In the genomic region with DNA sequence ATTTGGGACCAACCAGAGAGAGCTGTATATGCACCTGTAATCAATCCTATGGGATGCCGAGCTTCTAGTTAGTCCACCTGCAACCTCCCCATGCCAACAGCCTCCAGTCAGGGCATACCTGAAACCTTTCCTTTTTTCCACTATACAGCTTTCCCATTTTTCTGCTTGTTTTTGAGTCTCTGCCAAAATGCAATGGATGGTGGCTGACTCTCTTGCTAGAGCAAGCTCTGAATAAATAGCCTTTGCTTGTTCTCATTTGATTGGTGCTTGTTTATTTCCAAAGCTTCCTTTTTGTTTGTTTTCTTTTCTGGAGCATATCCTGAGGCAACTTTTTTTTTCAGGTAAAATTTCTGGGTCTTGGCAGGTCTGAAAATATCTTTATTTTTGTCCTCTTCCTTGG, we compare ENCODE assay signal across 22 cellular contexts. TPM values are rescaled to one million over a fixed set of nuclear protein-coding genes. Genes with fewer than 3 reads are reported as not detected.
DNase-seq lines count a peak whose midpoint lies in the region; ATAC-seq and TF ChIP-seq lines count a peak whose summit lies in the region.
"Had no signal": no experiment of that assay in that cellular context is flagged by ENCODE, and none has a peak within 500 bp of the region (broad histone marks: within the 10 kb centered on the region; RNA-seq: fewer than 3 reads in every experiment).

No MANE protein-coding gene starts in this region.

- H3K9me3 Mint-ChIP-seq in CD4-positive, alpha-beta memory T cell = peaks cover 0 to 3% (median 0%) of the 10 kb centered on the region in 8 donors
- H3K9me3 Mint-ChIP-seq: stimulated activated naive CD8-positive, alpha-beta T cell treated with anti-CD3 and anti-CD28 coated beads, Interleukin-15, Interleukin-2, amounts not matched to agents 100 ng/mL and 50 ng/mL, for 24 hours had no signal

- peaks cover 10 to 22% (median 20%) of the 10 kb centered on the region in 4 donors for H3K4me1 Mint-ChIP-seq in CD4-positive, alpha-beta memory T cell

- no peak overlapping the region for H3K9ac ChIP-seq in HCT116 (ENCODE audit: low read length)
- no peak overlapping the region for H3K9ac ChIP-seq in SK-N-SH

- H4K20me1 ChIP-seq in HCT116 (ENCODE audit: insufficient read depth) (no peaks in the 10 kb centered on the region), SK-N-SH (ENCODE audit: insufficient read depth) (no peaks in the 10 kb centered on the region)

- no peak overlapping the region for H3K27ac Mint-ChIP-seq in CD4-positive, alpha-beta memory T cell
- H3K27ac Mint-ChIP-seq: activated CD4-positive, alpha-beta memory T cell treated with anti-CD3 and anti-CD28 coated beads for 36 hours; activated naive CD4-positive, alpha-beta T cell treated with anti-CD3 and anti-CD28 coated beads for 36 hours; endodermal cell; stimulated activated naive CD8-positive, alpha-beta T cell treated with anti-CD3 and anti-CD28 coated beads, Interleukin-15, Interleukin-2, amounts not matched to agents 100 ng/mL and 50 ng/mL, for 24 hours had no signal

- POLR2A ChIA-PET in HCT116 (lab: Charles Lee) = no interaction called here
- POLR2A ChIA-PET in SK-N-SH (lab: Yijun Ruan, JAX) = no interaction called here
- POLR2A ChIA-PET in CD4-positive, alpha-beta memory T cell (lab: Charles Lee; ENCODE audit: partially characterized antibody) = no interaction called here

- H3K79me2 ChIP-seq in HCT116 (ENCODE audit: insufficient read depth, low read length) (no peaks in the 10 kb centered on the region), SK-N-SH (ENCODE audit: insufficient read depth) (no peaks in the 10 kb centered on the region)

- WGBS in SK-N-SH (ENCODE audit: low lambda C conversion rate) = 67% methylated on average over 1 of the region's 1 CpG
- 47% methylated on average over 1 of the region's 1 CpG for WGBS in suprapubic skin

- H3K9me2 ChIP-seq in HCT116 (ENCODE audit: insufficient read depth) (no peaks in the 10 kb centered on the region), SK-N-SH (no peaks in the 10 kb centered on the region)

- no peak for DNase-seq in HCT116 (ENCODE audit: low read depth, low spot score)
- no peak for DNase-seq in SK-N-SH
- peak; percentile 10 for DNase-seq in fibroblast of pulmonary artery (ENCODE audit: low read depth)
- no peak for DNase-seq in suprapubic skin (ENCODE audit: low spot score in 2 of 2)
- DNase-seq in dorsolateral prefrontal cortex = no peak
- no peak for DNase-seq in CD4-positive, alpha-beta memory T cell
- DNase-seq: activated CD4-positive, alpha-beta memory T cell treated with anti-CD3 and anti-CD28 coated beads for 36 hours; activated naive CD4-positive, alpha-beta T cell treated with anti-CD3 and anti-CD28 coated beads for 36 hours; aorta; BE2C; endodermal cell; Kasumi-1; left cardiac atrium; midbrain; NCI-H146; right cardiac atrium; stimulated activated CD4-positive, alpha-beta T cell treated with anti-CD3 and anti-CD28 coated beads, Interleukin-1b, Interleukin-23, amount 100 ng/mL, for 48 hours; T-helper 1 cell had no signal

- no peak overlapping the region for H3K4me3 ChIP-seq in HCT116 (replicated peaks in 1 of 2; ENCODE audit: low read depth in 1 of 2, low read length in 2 of 2)
- no peak overlapping the region for H3K4me3 ChIP-seq in SK-N-SH (ENCODE audit: low read depth in 2 of 2, low read length in 1 of 2)
- no peak overlapping the region for H3K4me3 ChIP-seq in fibroblast of pulmonary artery (replicated peaks; ENCODE audit: low read depth, low read length)
- no peak overlapping the region for H3K4me3 ChIP-seq in suprapubic skin
- H3K4me3 ChIP-seq in dorsolateral prefrontal cortex = no peak overlapping the region
- H3K4me3 ChIP-seq in CD4-positive, alpha-beta memory T cell (ENCODE audit: low read length in 2 of 2) = no peak overlapping the region

- H3K4me2 ChIP-seq in HCT116 (ENCODE audit: low read length) = peak overlapping the region; percentile 12; the same call in 1 of the 2 replicates
- no peak overlapping the region for H3K4me2 ChIP-seq in SK-N-SH

- CTCF ChIA-PET in HCT116 (lab: Charles Lee) = no interaction called here
- CTCF ChIA-PET in SK-N-SH (lab: Yijun Ruan, JAX) = interaction anchor here (0.7 kb wide), 1 partner anchor 403 kb away, joined by 3 read pairs; no protein-coding TSS in a partner anchor
- CTCF ChIA-PET in CD4-positive, alpha-beta memory T cell (lab: Charles Lee; ENCODE audit: partially characterized antibody) = no interaction called here

- TF ChIP-seq RAD21 in HCT116 (IDR thresholded peaks at IDR 0.05; ENCODE audit: low read depth) (no peak), SK-N-SH (IDR thresholded peaks at IDR 0.05; ENCODE audit: low read length) (no peak)

- TF ChIP-seq EP300 in SK-N-SH (IDR thresholded peaks at IDR 0.05; ENCODE audit: borderline replicate concordance in 1 of 2, low read depth in 1 of 2, low read length in 1 of 2) (no peak), suprapubic skin (IDR thresholded peaks at IDR 0.05) (no peak)

- no peak overlapping the region for H3K4me3 Mint-ChIP-seq in CD4-positive, alpha-beta memory T cell
- H3K4me3 Mint-ChIP-seq: activated CD4-positive, alpha-beta memory T cell treated with anti-CD3 and anti-CD28 coated beads for 36 hours; activated naive CD4-positive, alpha-beta T cell treated with anti-CD3 and anti-CD28 coated beads for 36 hours; endodermal cell; stimulated activated naive CD8-positive, alpha-beta T cell treated with anti-CD3 and anti-CD28 coated beads, Interleukin-15, Interleukin-2, amounts not matched to agents 100 ng/mL and 50 ng/mL, for 24 hours had no signal

- H3K9me3 ChIP-seq in HCT116 (ENCODE audit: control insufficient read depth in 1 of 2, insufficient read depth in 1 of 2, low read depth in 1 of 2, low read length in 2 of 2) = no peaks in the 10 kb centered on the region
- no peaks in the 10 kb centered on the region for H3K9me3 ChIP-seq in SK-N-SH
- H3K9me3 ChIP-seq in suprapubic skin = no peaks in the 10 kb centered on the region
- H3K9me3 ChIP-seq in CD4-positive, alpha-beta memory T cell (ENCODE audit: control insufficient read depth in 1 of 2, low read length in 2 of 2) = no peaks in the 10 kb centered on the region
- H3K9me3 ChIP-seq: BE2C had no signal

- H3K36me3 Mint-ChIP-seq in CD4-positive, alpha-beta memory T cell = peaks cover 9 to 27% of the 10 kb centered on the region in 2 donors

- no peak for ATAC-seq in HCT116
- no peak for ATAC-seq in GM19467 (IDR thresholded peaks at IDR 0.05; ENCODE audit: unreplicated experiment)

- intact Hi-C loops in HCT116 (cut with micrococcal nuclease) (no loop called here), dorsolateral prefrontal cortex (cut with DNase I) (no loop called here)
- intact Hi-C loops in CD4-positive, alpha-beta memory T cell (cut with micrococcal nuclease) = no loop called here

- H3K27me3 ChIP-seq in HCT116 (ENCODE audit: insufficient read depth, low read length) = no peaks in the 10 kb centered on the region
- H3K27me3 ChIP-seq in SK-N-SH (ENCODE audit: insufficient read depth) = no peaks in the 10 kb centered on the region
- H3K27me3 ChIP-seq in suprapubic skin = no peaks in the 10 kb centered on the region
- no peaks in the 10 kb centered on the region for H3K27me3 ChIP-seq in dorsolateral prefrontal cortex
- H3K27me3 ChIP-seq in CD4-positive, alpha-beta memory T cell (ENCODE audit: insufficient read depth, low read length) = no peaks in the 10 kb centered on the region
- H3K27me3 ChIP-seq: BE2C had no signal

- TF ChIP-seq POLR2A in HCT116 (IDR thresholded peaks at IDR 0.05; ENCODE audit: borderline replicate concordance, extremely low read depth, insufficient read depth, insufficient read length) (no peak), suprapubic skin (IDR thresholded peaks at IDR 0.05) (no peak)

- H3K27me3 Mint-ChIP-seq in CD4-positive, alpha-beta memory T cell = no peaks in the 10 kb centered on the region
- H3K27me3 Mint-ChIP-seq: activated CD4-positive, alpha-beta memory T cell treated with anti-CD3 and anti-CD28 coated beads for 36 hours; stimulated activated naive CD8-positive, alpha-beta T cell treated with anti-CD3 and anti-CD28 coated beads, Interleukin-15, Interleukin-2, amounts not matched to agents 100 ng/mL and 50 ng/mL, for 24 hours had no signal

- H2AFZ ChIP-seq in HCT116 (ENCODE audit: low read depth, low read length, poor library complexity, severe bottlenecking) = no peak overlapping the region
- H2AFZ ChIP-seq in SK-N-SH (ENCODE audit: low read depth) = no peak overlapping the region

- TF ChIP-seq CTCF in HCT116 (IDR thresholded peaks at IDR 0.05 in 2 of 3, conservative IDR thresholded peaks at IDR 0.05 in 1 of 3; ENCODE audit: borderline replicate concordance in 1 of 3, insufficient read depth in 1 of 3, low read depth in 2 of 3, low read length in 2 of 3) (no peak), SK-N-SH (IDR thresholded peaks at IDR 0.05) (no peak), fibroblast of pulmonary artery (IDR thresholded peaks at IDR 0.05; ENCODE audit: low read length, missing control alignments) (no peak), suprapubic skin (IDR thresholded peaks at IDR 0.05) (no peak), dorsolateral prefrontal cortex (IDR thresholded peaks at IDR 0.05 in 54 of 56, conservative IDR thresholded peaks at IDR 0.05 in 2 of 56; ENCODE audit: low read depth in 1 of 56, partially characterized antibody in 56 of 56) (no peak)

- H3F3A ChIP-seq in SK-N-SH (replicated peaks; ENCODE audit: insufficient read depth) = peaks cover 34% of the 10 kb centered on the region

- RAD21 ChIA-PET in HCT116 (lab: Charles Lee; ENCODE audit: low non-redundant PET in 1 of 2, low total read pairs in 2 of 2, uncharacterized antibody in 2 of 2, unreplicated experiment in 2 of 2) = no interaction called here

- no TSS peak for BruUV-seq in HCT116 (replicated peaks; lab: Mats Ljungman, UMichigan)

- H3K36me3 ChIP-seq in HCT116 (ENCODE audit: control insufficient read depth in 1 of 2, insufficient read depth in 2 of 2, low read length in 2 of 2) = no peaks in the 10 kb centered on the region
- H3K36me3 ChIP-seq in SK-N-SH (replicated peaks in 1 of 2; ENCODE audit: control insufficient read depth in 1 of 2, insufficient read depth in 2 of 2, low read length in 1 of 2) = no peaks in the 10 kb centered on the region
- no peaks in the 10 kb centered on the region for H3K36me3 ChIP-seq in suprapubic skin
- H3K36me3 ChIP-seq in CD4-positive, alpha-beta memory T cell (ENCODE audit: insufficient read depth, low read length) = no peaks in the 10 kb centered on the region
- H3K36me3 ChIP-seq: BE2C had no signal

- H3K27ac ChIP-seq in HCT116 (ENCODE audit: low read depth, low read length) (no peak overlapping the region), SK-N-SH (ENCODE audit: low read depth in 2 of 2, low read length in 1 of 2) (peak overlapping the region; percentile 14 to 79; a peak in 3 of 4 replicates), suprapubic skin (peak overlapping the region; percentile 38), dorsolateral prefrontal cortex (no peak overlapping the region)
- H3K27ac ChIP-seq in CD4-positive, alpha-beta memory T cell (ENCODE audit: low read depth, low read length) = no peak overlapping the region

- H3K4me1 ChIP-seq in HCT116 (ENCODE audit: control insufficient read depth in 1 of 2, insufficient read depth in 2 of 2, low read length in 2 of 2) (peaks cover 25 to 37% of the 10 kb centered on the region in 2 experiments), SK-N-SH (ENCODE audit: control insufficient read depth in 1 of 2, insufficient read depth in 2 of 2, low read depth in 1 of 2, low read length in 1 of 2) (peaks cover 8 to 22% of the 10 kb centered on the region in 2 experiments; a peak in 3 of 4 replicates), suprapubic skin (peaks cover 29% of the 10 kb centered on the region)
- peaks cover 15% of the 10 kb centered on the region for H3K4me1 ChIP-seq in CD4-positive, alpha-beta memory T cell (ENCODE audit: insufficient read depth, low read length)
- H3K4me1 ChIP-seq: BE2C had no signal

RNA-seq across cellular contexts. Expression of a gene that starts 58.0 kb away (rescaled TPM):
- total RNA-seq in HCT116 (2021; ENCODE audit: unreplicated experiment) (not detected), suprapubic skin (not detected), dorsolateral prefrontal cortex (not detected)
- polyA plus RNA-seq in HCT116 (2012) = not detected in 2 replicates
- not detected in 2 replicates for polyA plus RNA-seq in SK-N-SH (2012; rRNA removed)
- not detected in 2 replicates for polyA plus RNA-seq in SK-N-SH (2012; cell fraction: cytosol; rRNA removed)
- polyA plus RNA-seq in SK-N-SH (2012; cell fraction: nucleus; rRNA removed) = not detected in 2 replicates
- not detected for total RNA-seq in CD4-positive, alpha-beta memory T cell
- not detected for polyA plus RNA-seq in CD4-positive, alpha-beta memory T cell
- total RNA-seq: activated CD4-positive, alpha-beta memory T cell treated with anti-CD3 and anti-CD28 coated beads for 36 hours; activated naive CD4-positive, alpha-beta T cell treated with anti-CD3 and anti-CD28 coated beads for 36 hours; aorta; endodermal cell; G401; HT-29; left cardiac atrium; right cardiac atrium had no signal
- polyA plus RNA-seq: aorta, right cardiac atrium had no signal

Comparison
In these comparisons a context has a peak if more than half of its experiments do, and no peak if none do; other contexts are left out.
1. H3K27ac ChIP-seq: peak in SK-N-SH (2 of 2) and suprapubic skin (single experiment); none in HCT116 (single experiment), dorsolateral prefrontal cortex (0 of 59) and CD4-positive, alpha-beta memory T cell (single experiment).